In genomic region chr22:34055525-34056200, GRCh38 we compare ENCODE assay signal across 1 cellular context.
TF ChIP-seq lines count a peak whose summit lies in the region.

No MANE protein-coding gene starts in this region.

TF ChIP-seq in SK-N-SH, 30 proteins besides CTCF, POLR2A, EP300 and RAD21 (continued from another document):
- no peak for TF ChIP-seq REST (IDR thresholded peaks at IDR 0.05; ENCODE audit: low read depth, low read length)
- no peak for TF ChIP-seq RFX5 (IDR thresholded peaks at IDR 0.05; ENCODE audit: low read length)
- no peak for TF ChIP-seq TAF1 (IDR thresholded peaks at IDR 0.05; ENCODE audit: borderline replicate concordance, low read depth, low read length)
- TF ChIP-seq JUND (IDR thresholded peaks at IDR 0.05), result no peak
- TF ChIP-seq YY1 (IDR thresholded peaks at IDR 0.05; ENCODE audit: low read depth), result no peak
- TF ChIP-seq MEF2A (IDR thresholded peaks at IDR 0.05; ENCODE audit: borderline replicate concordance, low read depth), result no peak
- TF ChIP-seq GABPA (IDR thresholded peaks at IDR 0.05; ENCODE audit: low read depth), result no peak
- no peak for TF ChIP-seq RCOR1 (IDR thresholded peaks at IDR 0.05; ENCODE audit: low read length)
- TF ChIP-seq CHD2 (IDR thresholded peaks at IDR 0.05; ENCODE audit: low read length, partially characterized antibody), result no peak
- TF ChIP-seq NRF1 (IDR thresholded peaks at IDR 0.05; ENCODE audit: low read depth, low read length), result no peak
- no peak for TF ChIP-seq USF1 (IDR thresholded peaks at IDR 0.05; ENCODE audit: borderline replicate concordance, low read depth)
- no peak for TF ChIP-seq ELF1 (IDR thresholded peaks at IDR 0.05)
- no peak for TF ChIP-seq FOSL2 (IDR thresholded peaks at IDR 0.05; ENCODE audit: borderline replicate concordance, low read depth)
- no peak for TF ChIP-seq TCF12 (IDR thresholded peaks at IDR 0.05)
- no peak for TF ChIP-seq FOXM1 (IDR thresholded peaks at IDR 0.05; ENCODE audit: low read depth)
- no peak for TF ChIP-seq NFIC (IDR thresholded peaks at IDR 0.05; ENCODE audit: borderline replicate concordance)
